8 cellular contexts compared by ENCODE assay signal in genomic region chr10:33335550-33335799, GRCh38. TPM values are rescaled to one million over a fixed set of nuclear protein-coding genes. Genes with fewer than 3 reads are reported as not detected.
DNase-seq lines count a peak whose midpoint lies in the region; ATAC-seq and TF ChIP-seq lines count a peak whose summit lies in the region.

No MANE protein-coding gene starts in this region.

- H3K27me3 ChIP-seq in left lung, result peaks cover 0 to 68% of the 10 kb centered on the region in 2 donors

- H3K36me3 ChIP-seq in left lung, result no peaks in the 10 kb centered on the region

- intact Hi-C loops in left lung (cut with DNase I), result loop anchor here in 1 of 2 donors (10.0 kb wide), 1 partner anchor 1299 kb away; no protein-coding TSS in a partner anchor

- TF ChIP-seq CTCF in brain (conservative IDR thresholded peaks at IDR 0.05), result no peak
- TF ChIP-seq CTCF in left lung (IDR thresholded peaks at IDR 0.05), result no peak
- TF ChIP-seq CTCF in type B pancreatic cell (conservative IDR thresholded peaks at IDR 0.05), result no peak

- H3K27me3 Mint-ChIP-seq in brain (peaks cover 50% of the 10 kb centered on the region), type B pancreatic cell (peaks cover 20% of the 10 kb centered on the region)

- H3K9me3 ChIP-seq in left lung, result no peaks in the 10 kb centered on the region

- H3K27ac ChIP-seq in left lung, result peak overlapping the region; percentile 93

- H3K27ac Mint-ChIP-seq in brain (peak overlapping the region in 1 of 5 experiments; percentile 87), type B pancreatic cell (no peak overlapping the region)

- H3K4me1 Mint-ChIP-seq in brain (peaks cover 46% of the 10 kb centered on the region), type B pancreatic cell (ENCODE audit: unreplicated experiment) (peaks cover 24% of the 10 kb centered on the region)

- ATAC-seq in left lung, result no peak

- H3K9me3 Mint-ChIP-seq in brain (peaks cover 0 to 4% (median 0%) of the 10 kb centered on the region in 5 experiments), type B pancreatic cell (no peaks in the 10 kb centered on the region)

- H3K4me3 Mint-ChIP-seq in brain (peak overlapping the region; percentile 85 to 96 (median 92)), type B pancreatic cell (peak overlapping the region; percentile 90)

- peak overlapping the region; percentile 65 to 76 for H3K4me3 ChIP-seq in left lung

- H3K36me3 Mint-ChIP-seq in brain (no peaks in the 10 kb centered on the region), type B pancreatic cell (peaks cover 2% of the 10 kb centered on the region)

- H3K4me1 ChIP-seq in left lung, result peaks cover 0 to 36% of the 10 kb centered on the region in 2 donors

- DNase-seq in SHP77 (lab: John Stamatoyannopoulos, UW) (peak; percentile 29 to 58), SHP77 treated with DMSO at 0.1 percent for 48 hours (lab: John Stamatoyannopoulos, UW) (no peak), left lung (peak in 1 of 2 donors; percentile 82), type B pancreatic cell (ENCODE audit: extremely low spot score, unreplicated experiment) (no peak), NCI-H524 treated with DMSO at 0.1 percent for 48 hours (lab: John Stamatoyannopoulos, UW) (no peak), NCI-H226 (no peak), SKM-1 (lab: John Stamatoyannopoulos, UW; ENCODE audit: unreplicated experiment) (no peak)

RNA-seq across cellular contexts. Expression of gene NRP1, which starts 1.0 kb away (rescaled TPM):
- 11.6 TPM for polyA plus RNA-seq in brain (ENCODE audit: insufficient read depth, low read depth, low replicate concordance)
- total RNA-seq in left lung (100 to 1,000 TPM in 1 of 2 donors, 10 to 100 TPM in 1; 79.8 to 140 TPM), type B pancreatic cell (ENCODE audit: low replicate concordance) (20.4 and 70.7 TPM in 2 replicates)

Comparison
In these comparisons a context has a peak if more than half of its experiments do, and no peak if none do; other contexts are left out.
1. DNase-seq: peak in SHP77 (2 of 2); none in SHP77 treated with DMSO at 0.1 percent for 48 hours (single experiment), type B pancreatic cell (single experiment), NCI-H524 treated with DMSO at 0.1 percent for 48 hours (single experiment), NCI-H226 (single experiment) and SKM-1 (single experiment).